8 cellular contexts compared by ENCODE assay signal in genomic region chr14:100662850-100663527, GRCh38.
DNase-seq lines count a peak whose midpoint lies in the region; ATAC-seq and TF ChIP-seq lines count a peak whose summit lies in the region.

No MANE protein-coding gene starts in this region.

- WGBS in right cardiac atrium = 24% methylated on average over 15 of the region's 15 CpGs

- H3K27me3 ChIP-seq in right cardiac atrium (ENCODE audit: control insufficient read depth, insufficient read depth) (no peaks in the 10 kb centered on the region), gastrocnemius medialis (peaks cover 23 to 42% (median 27%) of the 10 kb centered on the region in 3 donors)

- ATAC-seq in right cardiac atrium (peak in 1 of 2 donors; percentile 57), gastrocnemius medialis (peak in 1 of 2 donors; percentile 35), GM21528 (IDR thresholded peaks at IDR 0.05; ENCODE audit: low FRiP score, unreplicated experiment) (no peak), GM18511 (IDR thresholded peaks at IDR 0.05; ENCODE audit: unreplicated experiment) (no peak)

- H3K27ac ChIP-seq in right cardiac atrium (ENCODE audit: low read length) (no peak overlapping the region), gastrocnemius medialis (no peak overlapping the region)

- H3K4me1 ChIP-seq in right cardiac atrium (ENCODE audit: control insufficient read depth, insufficient read depth, low read length) (no peaks in the 10 kb centered on the region), gastrocnemius medialis (peaks cover 4 to 12% of the 10 kb centered on the region in 2 donors)

- H3K9me3 ChIP-seq in right cardiac atrium (ENCODE audit: control insufficient read depth, low read length) (no peaks in the 10 kb centered on the region), gastrocnemius medialis (no peaks in the 10 kb centered on the region)

- no peaks in the 10 kb centered on the region for H3K36me3 ChIP-seq in gastrocnemius medialis

- TF ChIP-seq CTCF in gastrocnemius medialis (IDR thresholded peaks at IDR 0.05 in 4 of 5, conservative IDR thresholded peaks at IDR 0.05 in 1 of 5) = peak; percentile 76 to 90 (median 79)

- DNase-seq in DMS153 treated with DMSO at 0.1 percent for 48 hours (lab: John Stamatoyannopoulos, UW; ENCODE audit: unreplicated experiment) (peak; percentile 35), HuH-7 (ENCODE audit: low spot score) (peak; percentile 71), SW480 (ENCODE audit: low spot score) (peak; percentile 51), amniotic epithelial cell (ENCODE audit: low read depth) (peak; percentile 55), right cardiac atrium (peak; percentile 68 to 84 (median 77)), gastrocnemius medialis (peak in 1 of 2 donors; percentile 32)

- H3K4me3 ChIP-seq in right cardiac atrium (ENCODE audit: low read length) (no peak overlapping the region), gastrocnemius medialis (no peak overlapping the region)

- intact Hi-C loops in right cardiac atrium (cut with DNase I) = loop anchor here in 2 of 4 donors (10.0 kb wide), 2 partner anchors 218 to 962 kb away; no protein-coding TSS in a partner anchor
- intact Hi-C loops in gastrocnemius medialis (cut with DNase I; ENCODE audit: low total_unique reads) = loop anchor here (2.0 to 10.0 kb wide), 4 partner anchors 162 to 966 kb away; partner anchors contain the start of gene MEG3

- no peak for TF ChIP-seq POLR2A in gastrocnemius medialis (IDR thresholded peaks at IDR 0.05)

- in situ Hi-C loops in gastrocnemius medialis (cut with MboI; ENCODE audit: low sequenced_read_pairs in 4 of 4) = no loop called here
